Comparison of ENCODE assay signal across 8 cellular contexts in genomic region chr15:100721758-100722550, GRCh38.
DNase-seq lines count a peak whose midpoint lies in the region; ATAC-seq, FAIRE-seq and TF ChIP-seq lines count a peak whose summit lies in the region.

No MANE protein-coding gene starts in this region.

- POLR2A ChIA-PET in HepG2 (lab: Yijun Ruan, JAX) = no interaction called here

- intact Hi-C loops in HepG2 (cut with micrococcal nuclease; ENCODE audit: unreplicated experiment) = no loop called here
- intact Hi-C loops in vagina (cut with DNase I) = loop anchor here (1.0 kb wide), 1 partner anchor 25 kb away; no protein-coding TSS in a partner anchor
- intact Hi-C loops in natural killer cell (cut with micrococcal nuclease) = no loop called here

- no peaks in the 10 kb centered on the region for H3K36me3 ChIP-seq in brain microvascular endothelial cell (replicated peaks)
- H3K36me3 ChIP-seq in HepG2 (replicated peaks in 1 of 2; ENCODE audit: control insufficient read depth in 1 of 2, insufficient read depth in 2 of 2, low read length in 2 of 2) = no peaks in the 10 kb centered on the region
- no peaks in the 10 kb centered on the region for H3K36me3 ChIP-seq in vagina

- no peak for TF ChIP-seq POLR2A in HepG2 (IDR thresholded peaks at IDR 0.05; ENCODE audit: insufficient read depth in 1 of 2, low read depth in 2 of 2, low read length in 2 of 2)
- no peak for TF ChIP-seq POLR2A in vagina (IDR thresholded peaks at IDR 0.05)

- peaks cover 32% of the 10 kb centered on the region for H3K4me1 ChIP-seq in HepG2 (ENCODE audit: insufficient read depth, low read length)
- peaks cover 50% of the 10 kb centered on the region for H3K4me1 ChIP-seq in vagina

- CTCF ChIA-PET in HepG2 (lab: Yijun Ruan, JAX; ENCODE audit: low intra/inter-chr PET ratio, low total read pairs) = no interaction called here

- H3K4me3 Mint-ChIP-seq in natural killer cell = no peak overlapping the region

- peak overlapping the region; percentile 12 for H3K4me3 ChIP-seq in brain microvascular endothelial cell (ENCODE audit: low read depth, low read length)
- H3K4me3 ChIP-seq in HepG2 (replicated peaks in 1 of 3; ENCODE audit: insufficient read depth in 1 of 3, low read depth in 2 of 3, low read length in 3 of 3) = no peak overlapping the region
- no peak overlapping the region for H3K4me3 ChIP-seq in vagina

- H3K79me2 ChIP-seq in HepG2 (ENCODE audit: insufficient read depth, low read length) = no peaks in the 10 kb centered on the region

- H4K20me1 ChIP-seq in HepG2 (ENCODE audit: insufficient read depth, low read length) = 0 out of 2 replicates have a peak, but pooled peaks cover 4% of the 10 kb centered on the region

- H3K4me2 ChIP-seq in HepG2 (ENCODE audit: low read depth, low read length) = peak overlapping the region; percentile 33

- no peaks in the 10 kb centered on the region for H3K9me3 Mint-ChIP-seq in natural killer cell

- H3K9me3 ChIP-seq in HepG2 (ENCODE audit: low read length) = no peaks in the 10 kb centered on the region
- H3K9me3 ChIP-seq in vagina = no peaks in the 10 kb centered on the region

- no TSS peak for BruUV-seq in HepG2 (replicated peaks; lab: Mats Ljungman, UMichigan)

- H2AFZ ChIP-seq in HepG2 (ENCODE audit: low read length) = no peak overlapping the region

- FAIRE-seq in HepG2 (lab: Jason Lieb, UNC) = peak; percentile 75

- peak overlapping the region; percentile 33 for H3K9ac ChIP-seq in HepG2 (ENCODE audit: insufficient read depth, low read depth, low read length)

- no peaks in the 10 kb centered on the region for H3K27me3 ChIP-seq in brain microvascular endothelial cell (replicated peaks)
- H3K27me3 ChIP-seq in HepG2 (ENCODE audit: control insufficient read depth in 1 of 2, insufficient read depth in 2 of 2, low read length in 2 of 2) = peaks cover 0 to 18% of the 10 kb centered on the region in 2 experiments; a peak in 2 of 5 replicates
- no peaks in the 10 kb centered on the region for H3K27me3 ChIP-seq in vagina

- in situ Hi-C loops in Caki2 (cut with HindIII; ENCODE audit: low pct_unique_long_range_greater_than_20kb, low sequenced_read_pairs) (no loop called here), brain microvascular endothelial cell (cut with HindIII; ENCODE audit: low pct_ligation_motif_present, low sequenced_read_pairs) (no loop called here), HepG2 (cut with HindIII; ENCODE audit: extremely low pct_ligation_motif_present, low pct_unique_long_range_greater_than_20kb) (no loop called here)

- DNase-seq in Caki2 (ENCODE audit: low read depth) (peak; percentile 98), MV-4-11 (lab: John Stamatoyannopoulos, UW) (peak; percentile 95), brain microvascular endothelial cell (peak; percentile 99), HepG2 (ENCODE audit: low spot score) (peak; percentile 91), vagina (ENCODE audit: extremely low spot score in 2 of 2) (peak; percentile 93 to 99), natural killer cell (no peak), NCI-H510A treated with DMSO at 0.1 percent for 48 hours (lab: John Stamatoyannopoulos, UW) (no peak), NCI-H1694 treated with DMSO at 0.1 percent for 48 hours (lab: John Stamatoyannopoulos, UW) (no peak)

- TF ChIP-seq EP300 in HepG2 (IDR thresholded peaks at IDR 0.05; ENCODE audit: low read depth in 2 of 2, low read length in 2 of 2) (peak; percentile 59 to 62; a peak in 2 of 4 replicates), HepG2 (CRISPR knock-in tag; IDR thresholded peaks at IDR 0.05; ENCODE audit: borderline replicate concordance) (peak; percentile 40; the same call in 1 of the 2 replicates)

- TF ChIP-seq CTCF in brain microvascular endothelial cell (IDR thresholded peaks at IDR 0.05; ENCODE audit: low read depth, low read length, missing control alignments) (no peak), HepG2 (CRISPR knock-in tag; IDR thresholded peaks at IDR 0.05) (no peak), vagina (IDR thresholded peaks at IDR 0.05) (no peak), natural killer cell (IDR thresholded peaks at IDR 0.05) (no peak)

- no peak overlapping the region for H3K27ac Mint-ChIP-seq in natural killer cell

- peaks cover 7 to 10% of the 10 kb centered on the region in 2 donors for H3K27me3 Mint-ChIP-seq in natural killer cell (ENCODE audit: low read depth in 2 of 2)

- peak; percentile 75 for ATAC-seq in HepG2
- ATAC-seq in natural killer cell = no peak

- H3K27ac ChIP-seq in brain microvascular endothelial cell (peak overlapping the region; percentile 100), HepG2 (ENCODE audit: extremely low read length, insufficient read depth, low read length) (peak overlapping the region; percentile 20), vagina (peak overlapping the region; percentile 85)

- H3K4me1 Mint-ChIP-seq in natural killer cell = peaks cover 0 to 5% of the 10 kb centered on the region in 2 donors

- TF ChIP-seq RAD21 in HepG2 (CRISPR knock-in tag; IDR thresholded peaks at IDR 0.05) = no peak

- 1% methylated on average over 12 of the region's 12 CpGs for WGBS in HepG2 (ENCODE audit: low lambda C conversion rate)

- no peaks in the 10 kb centered on the region for H3K36me3 Mint-ChIP-seq in natural killer cell

TF ChIP-seq in HepG2, 621 proteins besides CTCF, POLR2A, EP300 and RAD21 (continues in another document):
- TF ChIP-seq ZNF274 (CRISPR knock-in tag; IDR thresholded peaks at IDR 0.05) = no peak
- peak; percentile 78 for TF ChIP-seq GATAD2A (CRISPR knock-in tag; IDR thresholded peaks at IDR 0.05)
- TF ChIP-seq NCOA2 (CRISPR knock-in tag; IDR thresholded peaks at IDR 0.05) = peak; percentile 21; the same call in 1 of the 2 replicates
- TF ChIP-seq HNF4G (IDR thresholded peaks at IDR 0.05; ENCODE audit: borderline replicate concordance, low read depth, low read length) = peak; percentile 34; the same call in 1 of the 2 replicates
- TF ChIP-seq HNF4G (CRISPR knock-in tag; IDR thresholded peaks at IDR 0.05; ENCODE audit: borderline replicate concordance, low read depth) = no peak
- peak; percentile 36; the same call in 1 of the 2 replicates for TF ChIP-seq HMG20A (CRISPR knock-in tag; IDR thresholded peaks at IDR 0.05; ENCODE audit: borderline replicate concordance)
- no peak for TF ChIP-seq ZNF468 (CRISPR knock-in tag; IDR thresholded peaks at IDR 0.05)
- TF ChIP-seq, protein P1, sequence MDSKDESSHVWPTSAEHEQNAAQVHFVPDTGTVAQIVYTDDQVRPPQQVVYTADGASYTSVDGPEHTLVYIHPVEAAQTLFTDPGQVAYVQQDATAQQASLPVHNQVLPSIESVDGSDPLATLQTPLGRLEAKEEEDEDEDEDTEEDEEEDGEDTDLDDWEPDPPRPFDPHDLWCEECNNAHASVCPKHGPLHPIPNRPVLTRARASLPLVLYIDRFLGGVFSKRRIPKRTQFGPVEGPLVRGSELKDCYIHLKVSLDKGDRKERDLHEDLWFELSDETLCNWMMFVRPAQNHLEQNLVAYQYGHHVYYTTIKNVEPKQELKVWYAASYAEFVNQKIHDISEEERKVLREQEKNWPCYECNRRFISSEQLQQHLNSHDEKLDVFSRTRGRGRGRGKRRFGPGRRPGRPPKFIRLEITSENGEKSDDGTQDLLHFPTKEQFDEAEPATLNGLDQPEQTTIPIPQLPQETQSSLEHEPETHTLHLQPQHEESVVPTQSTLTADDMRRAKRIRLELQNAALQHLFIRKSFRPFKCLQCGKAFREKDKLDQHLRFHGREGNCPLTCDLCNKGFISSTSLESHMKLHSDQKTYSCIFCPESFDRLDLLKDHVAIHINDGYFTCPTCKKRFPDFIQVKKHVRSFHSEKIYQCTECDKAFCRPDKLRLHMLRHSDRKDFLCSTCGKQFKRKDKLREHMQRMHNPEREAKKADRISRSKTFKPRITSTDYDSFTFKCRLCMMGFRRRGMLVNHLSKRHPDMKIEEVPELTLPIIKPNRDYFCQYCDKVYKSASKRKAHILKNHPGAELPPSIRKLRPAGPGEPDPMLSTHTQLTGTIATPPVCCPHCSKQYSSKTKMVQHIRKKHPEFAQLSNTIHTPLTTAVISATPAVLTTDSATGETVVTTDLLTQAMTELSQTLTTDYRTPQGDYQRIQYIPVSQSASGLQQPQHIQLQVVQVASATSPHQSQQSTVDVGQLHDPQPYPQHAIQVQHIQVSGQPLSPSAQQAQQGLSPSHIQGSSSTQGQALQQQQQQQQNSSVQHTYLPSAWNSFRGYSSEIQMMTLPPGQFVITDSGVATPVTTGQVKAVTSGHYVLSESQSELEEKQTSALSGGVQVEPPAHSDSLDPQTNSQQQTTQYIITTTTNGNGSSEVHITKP (CRISPR knock-in tag; IDR thresholded peaks at IDR 0.05; ENCODE audit: low read depth) = 0 out of 2 replicates have a peak, but pooled peaks have one; percentile 17
- 0 out of 2 replicates have a peak, but pooled peaks have one; percentile 37 for TF ChIP-seq SOX13 (IDR thresholded peaks at IDR 0.05)
- TF ChIP-seq SOX13 (CRISPR knock-in tag; conservative IDR thresholded peaks at IDR 0.05 in 1 of 2, IDR thresholded peaks at IDR 0.05 in 1 of 2) = peak in 1 of 2 experiments; percentile 63; a peak in 2 of 4 replicates
- no peak for TF ChIP-seq FOXA1 (IDR thresholded peaks at IDR 0.05)
- 0 out of 2 replicates have a peak, but pooled peaks have one; percentile 6 for TF ChIP-seq FOXA1 (CRISPR knock-in tag; IDR thresholded peaks at IDR 0.05)
- peak; percentile 39 for TF ChIP-seq ASH2L (IDR thresholded peaks at IDR 0.05; ENCODE audit: insufficient read length, low read depth, low read length)
- no peak for TF ChIP-seq ZNF781 (CRISPR knock-in tag; IDR thresholded peaks at IDR 0.05; ENCODE audit: borderline replicate concordance, not compliant biosample characterization)
- no peak for TF ChIP-seq NR2F6 (IDR thresholded peaks at IDR 0.05)
- peak; percentile 44; the same call in 1 of the 2 replicates for TF ChIP-seq NR2F6 (CRISPR knock-in tag; IDR thresholded peaks at IDR 0.05)
- TF ChIP-seq FOSL2 (CRISPR knock-in tag; IDR thresholded peaks at IDR 0.05) = peak; percentile 99
- peak; percentile 65 for TF ChIP-seq XRCC5 (optimal IDR thresholded peaks at IDR 0.05; ENCODE audit: low read length)
- TF ChIP-seq, protein P2, sequence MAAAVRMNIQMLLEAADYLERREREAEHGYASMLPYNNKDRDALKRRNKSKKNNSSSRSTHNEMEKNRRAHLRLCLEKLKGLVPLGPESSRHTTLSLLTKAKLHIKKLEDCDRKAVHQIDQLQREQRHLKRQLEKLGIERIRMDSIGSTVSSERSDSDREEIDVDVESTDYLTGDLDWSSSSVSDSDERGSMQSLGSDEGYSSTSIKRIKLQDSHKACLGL (CRISPR knock-in tag; IDR thresholded peaks at IDR 0.05) = no peak

Comparison
In these comparisons a context has a peak if more than half of its experiments do, and no peak if none do; other contexts are left out.
1. DNase-seq: peak in Caki2 (single experiment), MV-4-11 (single experiment), brain microvascular endothelial cell (single experiment), HepG2 (single experiment) and vagina (2 of 2); none in natural killer cell (single experiment), NCI-H510A treated with DMSO at 0.1 percent for 48 hours (single experiment) and NCI-H1694 treated with DMSO at 0.1 percent for 48 hours (single experiment).
2. H3K27ac ChIP-seq: peak in every context shown above with its lines; median percentile 100 in brain microvascular endothelial cell; 85 in vagina; 20 in HepG2.